ENCODE assay signal across 8 cellular contexts in genomic region chr11:72721276-72721675, GRCh38. TPM values are rescaled to one million over a fixed set of nuclear protein-coding genes. Genes with fewer than 3 reads are reported as not detected.
DNase-seq lines count a peak whose midpoint lies in the region; ATAC-seq and TF ChIP-seq lines count a peak whose summit lies in the region.

No MANE protein-coding gene starts in this region.

- H3K4me1 Mint-ChIP-seq in natural killer cell treated with Interleukin-12 subunit alpha and Interleukin-12 subunit beta and Interleukin-15 and Interleukin-18, amount 100 ng/mL, for 72 hours (ENCODE audit: low read depth in 2 of 2) = peaks cover 60 to 75% of the 10 kb centered on the region in 2 donors
- peaks cover 5% of the 10 kb centered on the region for H3K4me1 Mint-ChIP-seq in glutamatergic neuron (ENCODE audit: low read depth, unreplicated experiment)

- no peaks in the 10 kb centered on the region for H3K36me3 Mint-ChIP-seq in natural killer cell treated with Interleukin-12 subunit alpha and Interleukin-12 subunit beta and Interleukin-15 and Interleukin-18, amount 100 ng/mL, for 72 hours
- H3K36me3 Mint-ChIP-seq in glutamatergic neuron (ENCODE audit: unreplicated experiment) = no peaks in the 10 kb centered on the region

- H3K9me3 Mint-ChIP-seq in natural killer cell treated with Interleukin-12 subunit alpha and Interleukin-12 subunit beta and Interleukin-15 and Interleukin-18, amount 100 ng/mL, for 72 hours = no peaks in the 10 kb centered on the region
- peaks cover 4% of the 10 kb centered on the region for H3K9me3 Mint-ChIP-seq in glutamatergic neuron (ENCODE audit: unreplicated experiment)

- no peaks in the 10 kb centered on the region for H3K27me3 Mint-ChIP-seq in natural killer cell treated with Interleukin-12 subunit alpha and Interleukin-12 subunit beta and Interleukin-15 and Interleukin-18, amount 100 ng/mL, for 72 hours
- H3K27me3 Mint-ChIP-seq in glutamatergic neuron (ENCODE audit: unreplicated experiment) = peaks cover 8% of the 10 kb centered on the region

- ATAC-seq in natural killer cell treated with Interleukin-12 subunit alpha and Interleukin-12 subunit beta and Interleukin-15 and Interleukin-18, amount 100 ng/mL, for 72 hours = no peak
- ATAC-seq in HG03432 (IDR thresholded peaks at IDR 0.05; ENCODE audit: unreplicated experiment) = no peak
- no peak for ATAC-seq in HG03196 (IDR thresholded peaks at IDR 0.05; ENCODE audit: unreplicated experiment)

- H3K4me3 Mint-ChIP-seq in natural killer cell treated with Interleukin-12 subunit alpha and Interleukin-12 subunit beta and Interleukin-15 and Interleukin-18, amount 100 ng/mL, for 72 hours = peak overlapping the region; percentile 90
- no peak overlapping the region for H3K4me3 Mint-ChIP-seq in glutamatergic neuron (ENCODE audit: unreplicated experiment)

- no peak for DNase-seq in AG04449 (ENCODE audit: low read depth, low spot score)
- no peak for DNase-seq in LNCaP clone FGC (ENCODE audit: low read depth)
- DNase-seq in coronary artery (ENCODE audit: low spot score) = no peak
- no peak for DNase-seq in natural killer cell treated with Interleukin-12 subunit alpha and Interleukin-12 subunit beta and Interleukin-15 and Interleukin-18, amount 100 ng/mL, for 72 hours (ENCODE audit: low spot score)
- no peak for DNase-seq in activated gamma-delta T cell (lab: John Stamatoyannopoulos, UW)
- no peak for DNase-seq in glutamatergic neuron

- H3K27ac Mint-ChIP-seq in natural killer cell treated with Interleukin-12 subunit alpha and Interleukin-12 subunit beta and Interleukin-15 and Interleukin-18, amount 100 ng/mL, for 72 hours = peak overlapping the region; percentile 85 to 95
- no peak overlapping the region for H3K27ac Mint-ChIP-seq in glutamatergic neuron (ENCODE audit: unreplicated experiment)

- H3K27ac ChIP-seq in coronary artery = peak overlapping the region; percentile 62 to 83

- H3K4me3 ChIP-seq in AG04449 (ENCODE audit: low read depth, low read length) = peak overlapping the region; percentile 77
- peak overlapping the region; percentile 81 for H3K4me3 ChIP-seq in LNCaP clone FGC (ENCODE audit: low read depth, low read length)
- H3K4me3 ChIP-seq in coronary artery = peak overlapping the region; percentile 82

- POLR2A ChIA-PET in AG04449 (lab: Yijun Ruan, JAX) = interaction anchor here (1.5 kb wide), 1 partner anchor 71 kb away, joined by 4 read pairs; no protein-coding TSS in a partner anchor

- TF ChIP-seq CTCF in AG04449 (IDR thresholded peaks at IDR 0.05; ENCODE audit: insufficient read depth, low read length, missing control alignments) (no peak), LNCaP clone FGC (IDR thresholded peaks at IDR 0.05; ENCODE audit: control insufficient read depth, extremely low read depth, insufficient read depth) (no peak), coronary artery (IDR thresholded peaks at IDR 0.05) (no peak), glutamatergic neuron (IDR thresholded peaks at IDR 0.05; ENCODE audit: partially characterized antibody, unreplicated experiment) (no peak)

- CTCF ChIA-PET in AG04449 (lab: Yijun Ruan, JAX) = interaction anchor here (1.2 to 15.0 kb wide), 5 partner anchors 22 to 569 kb away, joined by 3 to 207 read pairs (median 3); partner anchors contain the start of genes ATG16L2 and STARD10

RNA-seq across cellular contexts. Expression of gene ARAP1, which starts 30.9 kb away (rescaled TPM):
- 100 to 1,000 TPM; 206 to 220 TPM for total RNA-seq in natural killer cell treated with Interleukin-12 subunit alpha and Interleukin-12 subunit beta and Interleukin-15 and Interleukin-18, amount 100 ng/mL, for 72 hours
- 20.5 TPM for total RNA-seq in glutamatergic neuron (ENCODE audit: unreplicated experiment)

RNA-seq across cellular contexts. Expression of gene PDE2A, which starts 47.1 kb away (rescaled TPM):
- total RNA-seq in natural killer cell treated with Interleukin-12 subunit alpha and Interleukin-12 subunit beta and Interleukin-15 and Interleukin-18, amount 100 ng/mL, for 72 hours = 1 to 10 TPM; 2.5 to 7.7 TPM
- total RNA-seq in glutamatergic neuron (ENCODE audit: unreplicated experiment) = 16.9 TPM
